ENCODE assay signal across 14 cellular contexts in genomic region chr17:77286391-77286640, GRCh38.
DNase-seq lines count a peak whose midpoint lies in the region; ATAC-seq, FAIRE-seq and TF ChIP-seq lines count a peak whose summit lies in the region.
"Had no signal": no experiment of that assay in that cellular context is flagged by ENCODE, and none has a peak within 500 bp of the region (broad histone marks: within the 10 kb centered on the region; RNA-seq: fewer than 3 reads in every experiment).

No MANE protein-coding gene starts in this region.

- no peak overlapping the region for H3K56ac ChIP-seq in H9 (ENCODE audit: insufficient read length, low read depth, low read length)

- intact Hi-C loops in adrenal gland (cut with DNase I), result no loop called here
- intact Hi-C loops in HepG2 (cut with micrococcal nuclease; ENCODE audit: unreplicated experiment), result loop anchor here (1.0 to 5.0 kb wide), 5 partner anchors 21 to 166 kb away; no protein-coding TSS in a partner anchor

- peaks cover 13% of the 10 kb centered on the region for H3K23me2 ChIP-seq in H9 (ENCODE audit: insufficient read length, low read depth, low read length, poor library complexity, severe bottlenecking)

- peaks cover 2% of the 10 kb centered on the region; the same call in 1 of the 2 replicates for H3K27me3 Mint-ChIP-seq in H9 (ENCODE audit: low read depth)

- no peak overlapping the region for H3K4me3 Mint-ChIP-seq in H9
- H3K4me3 Mint-ChIP-seq: activated CD4-positive, alpha-beta memory T cell treated with anti-CD3 and anti-CD28 coated beads, Interleukin-2, amount 10 ng/mL, durations not matched to agents 7 days and 5 days; natural killer cell; T-helper 2 cell treated with Interferon-gamma antibody and Interleukin-4, amounts not matched to agents 5 μg/mL and 100 μg/mL, for 36 hours had no signal

- H2AFZ ChIP-seq in H9 (ENCODE audit: low read length), result no peak overlapping the region
- H2AFZ ChIP-seq in HepG2 (ENCODE audit: low read length), result no peak overlapping the region
- no peak overlapping the region for H2AFZ ChIP-seq in smooth muscle cell (ENCODE audit: low read depth)

- BruUV-seq in HepG2 (replicated peaks; lab: Mats Ljungman, UMichigan), result no TSS peak

- H3K27me3 ChIP-seq in H9 (ENCODE audit: insufficient read depth, low read length) (no peaks in the 10 kb centered on the region), adrenal gland (no peaks in the 10 kb centered on the region), HepG2 (ENCODE audit: control insufficient read depth in 1 of 2, insufficient read depth in 2 of 2, low read length in 2 of 2) (no peaks in the 10 kb centered on the region; a peak in 1 of 5 replicates), smooth muscle cell (ENCODE audit: low read depth) (no peaks in the 10 kb centered on the region)

- H3K4ac ChIP-seq in H9 (ENCODE audit: low read depth, low read length), result no peak overlapping the region

- TF ChIP-seq POLR2A in adrenal gland (IDR thresholded peaks at IDR 0.05), result no peak
- peak in 1 of 2 experiments; percentile 80; a peak in 2 of 4 replicates for TF ChIP-seq POLR2A in HepG2 (IDR thresholded peaks at IDR 0.05; ENCODE audit: insufficient read depth in 1 of 2, low read depth in 2 of 2, low read length in 2 of 2)

- H3K9me3 ChIP-seq in H9 (ENCODE audit: control insufficient read depth, low read depth, low read length) (no peaks in the 10 kb centered on the region), adrenal gland (replicated peaks in 1 of 3) (no peaks in the 10 kb centered on the region), HepG2 (ENCODE audit: low read length) (no peaks in the 10 kb centered on the region), smooth muscle cell (replicated peaks; ENCODE audit: low read depth) (no peaks in the 10 kb centered on the region)

- no peak overlapping the region for H4K8ac ChIP-seq in H9 (replicated peaks; ENCODE audit: insufficient read length, low read depth, low read length)

- H3K23ac ChIP-seq in H9 (ENCODE audit: insufficient read length, low read depth, low read length), result no peak overlapping the region

- H4K91ac ChIP-seq in H9 (ENCODE audit: insufficient read length, low read depth, low read length), result no peak overlapping the region

- H2BK20ac ChIP-seq in H9 (ENCODE audit: low read depth, low read length, poor library complexity, severe bottlenecking), result no peak overlapping the region

- no peak overlapping the region for H3K27ac ChIP-seq in H9 (ENCODE audit: insufficient read length, low read depth, low read length)
- H3K27ac ChIP-seq in adrenal gland, result peak overlapping the region in 4 of 5 donors; percentile 89 to 95 (median 93)
- peak overlapping the region; percentile 98 for H3K27ac ChIP-seq in HepG2 (ENCODE audit: extremely low read length, insufficient read depth, low read length)
- H3K27ac ChIP-seq in smooth muscle cell (ENCODE audit: low read depth), result peak overlapping the region; percentile 97

- peaks cover 40 to 43% of the 10 kb centered on the region in 2 experiments for H3K4me1 Mint-ChIP-seq in H9

- H3K27ac Mint-ChIP-seq in H9, result peak overlapping the region; percentile 36 to 57 (median 44); a peak in 2 of 7 replicates
- H3K27ac Mint-ChIP-seq: activated CD4-positive, alpha-beta memory T cell treated with anti-CD3 and anti-CD28 coated beads, Interleukin-2, amount 10 ng/mL, durations not matched to agents 7 days and 5 days; natural killer cell; T-helper 2 cell treated with Interferon-gamma antibody and Interleukin-4, amounts not matched to agents 5 μg/mL and 100 μg/mL, for 36 hours had no signal

- H3K14ac ChIP-seq in H9 (ENCODE audit: insufficient read depth, low read length), result no peak overlapping the region

- no peak overlapping the region for H2BK12ac ChIP-seq in H9 (ENCODE audit: insufficient read length, low read depth, low read length)

- in situ Hi-C loops in HepG2 (cut with HindIII; ENCODE audit: extremely low pct_ligation_motif_present, low pct_unique_long_range_greater_than_20kb), result loop anchor here (5.0 to 10.0 kb wide), 2 partner anchors 88 to 166 kb away; no protein-coding TSS in a partner anchor

- H3T11ph ChIP-seq in H9 (ENCODE audit: low read length), result no peak overlapping the region

- H3K4me3 ChIP-seq in adrenal gland, result no peak overlapping the region
- H3K4me3 ChIP-seq in HepG2 (replicated peaks in 1 of 3; ENCODE audit: insufficient read depth in 1 of 3, low read depth in 2 of 3, low read length in 3 of 3), result peak overlapping the region; percentile 35 to 74 (median 53); a peak in 5 of 6 replicates
- no peak overlapping the region for H3K4me3 ChIP-seq in smooth muscle cell

- H3K9me3 Mint-ChIP-seq in H9, result no peaks in the 10 kb centered on the region
- H3K9me3 Mint-ChIP-seq: activated CD4-positive, alpha-beta memory T cell treated with anti-CD3 and anti-CD28 coated beads, Interleukin-2, amount 10 ng/mL, durations not matched to agents 7 days and 5 days; natural killer cell; T-helper 2 cell treated with Interferon-gamma antibody and Interleukin-4, amounts not matched to agents 5 μg/mL and 100 μg/mL, for 36 hours had no signal

- no peak overlapping the region for H2BK120ac ChIP-seq in H9 (ENCODE audit: low read depth, low read length, poor library complexity, severe bottlenecking)

- no peaks in the 10 kb centered on the region for H3K36me3 ChIP-seq in adrenal gland (replicated peaks in 1 of 2)
- peaks cover 0 to 7% of the 10 kb centered on the region in 2 experiments; a peak in 2 of 5 replicates for H3K36me3 ChIP-seq in HepG2 (replicated peaks in 1 of 2; ENCODE audit: control insufficient read depth in 1 of 2, insufficient read depth in 2 of 2, low read length in 2 of 2)
- no peaks in the 10 kb centered on the region for H3K36me3 ChIP-seq in smooth muscle cell (ENCODE audit: low read depth)

- H3K79me1 ChIP-seq in H9 (ENCODE audit: insufficient read depth, low read depth, low read length, poor library complexity, severe bottlenecking), result no peaks in the 10 kb centered on the region

- DNase-seq in H9, result no peak
- no peak for DNase-seq in adrenal gland
- DNase-seq in HepG2 (ENCODE audit: low spot score), result no peak
- DNase-seq in smooth muscle cell (lab: John Stamatoyannopoulos, UW; ENCODE audit: unreplicated experiment), result no peak
- DNase-seq in COLO829 (ENCODE audit: low spot score), result no peak
- DNase-seq in 8988T, result no peak
- DNase-seq in NCI-H82 treated with DMSO at 0.1 percent for 48 hours (lab: John Stamatoyannopoulos, UW; ENCODE audit: unreplicated experiment), result no peak
- DNase-seq: activated CD4-positive, alpha-beta memory T cell treated with anti-CD3 and anti-CD28 coated beads, Interleukin-2, amount 10 ng/mL, durations not matched to agents 7 days and 5 days; activated gamma-delta T cell; natural killer cell; NCI-H2171; stimulated activated CD4-positive, alpha-beta T cell treated with anti-CD3 and anti-CD28 coated beads, Interleukin-12 subunit alpha, Interleukin-12 subunit beta, amount 100 ng/mL, for 4 hours had no signal

- no peak overlapping the region for H2AK5ac ChIP-seq in H9 (ENCODE audit: insufficient read length, low read length)

- no peak for TF ChIP-seq CTCF in H9 (conservative IDR thresholded peaks at IDR 0.05)
- TF ChIP-seq CTCF in adrenal gland (IDR thresholded peaks at IDR 0.05), result no peak
- no peak for TF ChIP-seq CTCF in HepG2 (CRISPR knock-in tag; IDR thresholded peaks at IDR 0.05)
- no peak for TF ChIP-seq CTCF in smooth muscle cell (IDR thresholded peaks at IDR 0.05; ENCODE audit: borderline replicate concordance, insufficient read depth, poor library complexity, severe bottlenecking)

- CTCF ChIA-PET in HepG2 (lab: Yijun Ruan, JAX; ENCODE audit: low intra/inter-chr PET ratio, low total read pairs), result no interaction called here

- no peak overlapping the region for H2BK5ac ChIP-seq in H9 (ENCODE audit: insufficient read length, low read length)

- H3K9ac ChIP-seq in H9 (ENCODE audit: extremely low read depth, insufficient read length, low read length) (no peak overlapping the region), HepG2 (ENCODE audit: insufficient read depth, low read depth, low read length) (peak overlapping the region; percentile 98), smooth muscle cell (ENCODE audit: low read depth) (peak overlapping the region; percentile 76)

- H2BK15ac ChIP-seq in H9 (ENCODE audit: low read depth, low read length), result no peak overlapping the region

- H4K20me1 ChIP-seq in H9 (ENCODE audit: control insufficient read depth, insufficient read depth, insufficient read length), result no peaks in the 10 kb centered on the region
- H4K20me1 ChIP-seq in HepG2 (ENCODE audit: insufficient read depth, low read length), result no peaks in the 10 kb centered on the region
- H4K20me1 ChIP-seq in smooth muscle cell (ENCODE audit: low read depth), result no peaks in the 10 kb centered on the region

- peaks cover 26% of the 10 kb centered on the region for H3F3A ChIP-seq in smooth muscle cell (ENCODE audit: low read depth)

- H3K18ac ChIP-seq in H9 (ENCODE audit: insufficient read length, low read depth, low read length), result no peak overlapping the region

- H3K4me1 ChIP-seq in H9 (ENCODE audit: insufficient read depth, low read length) (peaks cover 3% of the 10 kb centered on the region; the same call in 1 of the 2 replicates), adrenal gland (replicated peaks in 1 of 2) (peaks cover 26 to 48% of the 10 kb centered on the region in 2 donors), HepG2 (ENCODE audit: insufficient read depth, low read length) (peaks cover 70% of the 10 kb centered on the region), smooth muscle cell (ENCODE audit: low read depth) (peaks cover 45% of the 10 kb centered on the region)

- POLR2A ChIA-PET in HepG2 (lab: Yijun Ruan, JAX), result interaction anchor here (0.7 to 12.7 kb wide), 27 partner anchors 10 to 226 kb away, joined by 3 to 335 read pairs (median 7); partner anchors contain the start of gene SEC14L1

- peak; percentile 13; the same call in 1 of the 2 replicates for TF ChIP-seq RAD21 in HepG2 (CRISPR knock-in tag; IDR thresholded peaks at IDR 0.05)

- H3K79me2 ChIP-seq in H9 (ENCODE audit: insufficient read depth, low read length), result peaks cover 4% of the 10 kb centered on the region; the same call in 1 of the 2 replicates
- peaks cover 94% of the 10 kb centered on the region for H3K79me2 ChIP-seq in HepG2 (ENCODE audit: insufficient read depth, low read length)
- H3K79me2 ChIP-seq in smooth muscle cell (ENCODE audit: low read depth), result peaks cover 3% of the 10 kb centered on the region

- no peak for FAIRE-seq in HepG2 (lab: Jason Lieb, UNC)

- peak; percentile 26; the same call in 1 of the 3 replicates for ATAC-seq in HepG2
- ATAC-seq in GM21737 (IDR thresholded peaks at IDR 0.05; ENCODE audit: unreplicated experiment), result no peak

- TF ChIP-seq EP300 in HepG2 (IDR thresholded peaks at IDR 0.05; ENCODE audit: low read depth in 2 of 2, low read length in 2 of 2) (no peak), HepG2 (CRISPR knock-in tag; IDR thresholded peaks at IDR 0.05; ENCODE audit: borderline replicate concordance) (no peak)

- H3K4me2 ChIP-seq in H9 (ENCODE audit: insufficient read depth, insufficient read length, low read length) (no peak overlapping the region), HepG2 (ENCODE audit: low read depth, low read length) (peak overlapping the region; percentile 98), smooth muscle cell (peak overlapping the region; percentile 80)

- H4K5ac ChIP-seq in H9 (ENCODE audit: insufficient read length, low read depth, low read length), result no peak overlapping the region

- peaks cover 0 to 10% (median 7%) of the 10 kb centered on the region in 3 experiments; a peak in 5 of 7 replicates for H3K36me3 Mint-ChIP-seq in H9 (ENCODE audit: insufficient read depth in 1 of 3, low read depth in 3 of 3)
- H3K36me3 Mint-ChIP-seq: natural killer cell had no signal

Comparison
In these comparisons a context has a peak if more than half of its experiments do, and no peak if none do; other contexts are left out.
1. H3K4me3 ChIP-seq: peak in HepG2 (3 of 3); none in adrenal gland (0 of 4) and smooth muscle cell (single experiment).